ENCODE assay signal across 8 cellular contexts in genomic region chr2:10303634-10304378, GRCh38. TPM values are rescaled to one million over a fixed set of nuclear protein-coding genes. Genes with fewer than 3 reads are reported as not detected.
DNase-seq lines count a peak whose midpoint lies in the region; ATAC-seq and TF ChIP-seq lines count a peak whose summit lies in the region.

No MANE protein-coding gene starts in this region.

- H3K9me2 ChIP-seq in SK-N-SH, result no peaks in the 10 kb centered on the region

- peak overlapping the region; percentile 64 to 80 for H3K4me3 ChIP-seq in SK-N-SH (ENCODE audit: low read depth in 2 of 2, low read length in 1 of 2)
- H3K4me3 ChIP-seq in astrocyte of the cerebellum (ENCODE audit: low read depth, low read length), result peak overlapping the region; percentile 67

- POLR2A ChIA-PET in SK-N-SH (lab: Yijun Ruan, JAX), result interaction anchor here (0.7 to 1.5 kb wide), 8 partner anchors 17 to 175 kb away, joined by 3 to 10 read pairs (median 4); no protein-coding TSS in a partner anchor

- H3K9me3 ChIP-seq in ES-I3 (ENCODE audit: control insufficient read depth, insufficient read depth, low read length), result no peaks in the 10 kb centered on the region
- H3K9me3 ChIP-seq in SK-N-SH, result no peaks in the 10 kb centered on the region

- H3K27ac ChIP-seq in SK-N-SH (ENCODE audit: low read depth in 2 of 2, low read length in 1 of 2), result peak overlapping the region in 1 of 2 experiments; percentile 80; a peak in 2 of 4 replicates

- no peak for TF ChIP-seq EP300 in SK-N-SH (IDR thresholded peaks at IDR 0.05; ENCODE audit: borderline replicate concordance in 1 of 2, low read depth in 1 of 2, low read length in 1 of 2)

- peak; percentile 28 for ATAC-seq in HG02943 (IDR thresholded peaks at IDR 0.05; ENCODE audit: low read depth, unreplicated experiment)

- H3F3A ChIP-seq in SK-N-SH (replicated peaks; ENCODE audit: insufficient read depth), result peaks cover 8% of the 10 kb centered on the region

- peaks cover 39% of the 10 kb centered on the region for H3K79me2 ChIP-seq in SK-N-SH (ENCODE audit: insufficient read depth)

- H3K4me1 ChIP-seq in ES-I3 (ENCODE audit: insufficient read depth, low read length), result peaks cover 9% of the 10 kb centered on the region
- peaks cover 3 to 53% of the 10 kb centered on the region in 2 experiments; a peak in 2 of 4 replicates for H3K4me1 ChIP-seq in SK-N-SH (ENCODE audit: control insufficient read depth in 1 of 2, insufficient read depth in 2 of 2, low read depth in 1 of 2, low read length in 1 of 2)

- TF ChIP-seq RAD21 in SK-N-SH (IDR thresholded peaks at IDR 0.05; ENCODE audit: low read length), result peak; percentile 61

- in situ Hi-C loops in astrocyte of the cerebellum (cut with HindIII; ENCODE audit: low sequenced_read_pairs), result no loop called here

- H4K20me1 ChIP-seq in SK-N-SH (ENCODE audit: insufficient read depth), result peaks cover 32% of the 10 kb centered on the region

- peak; percentile 84 for DNase-seq in SK-N-SH
- DNase-seq in astrocyte of the cerebellum (ENCODE audit: low read depth), result no peak
- DNase-seq in hepatic stellate cell (ENCODE audit: low spot score), result peak; percentile 67
- DNase-seq in retina, result peak; percentile 76
- DNase-seq in NCI-H510A treated with DMSO at 0.1 percent for 48 hours (lab: John Stamatoyannopoulos, UW), result no peak
- DNase-seq in iPS-NIHi11 (ENCODE audit: low spot score), result no peak

- peak overlapping the region; percentile 50; the same call in 1 of the 2 replicates for H2AFZ ChIP-seq in SK-N-SH (ENCODE audit: low read depth)

- WGBS in SK-N-SH (ENCODE audit: low lambda C conversion rate), result 7% methylated on average over 47 of the region's 59 CpGs

- peak overlapping the region; percentile 98 for H3K4me2 ChIP-seq in SK-N-SH

- no peaks in the 10 kb centered on the region for H3K36me3 ChIP-seq in ES-I3 (ENCODE audit: insufficient read depth, low read length)
- H3K36me3 ChIP-seq in SK-N-SH (replicated peaks in 1 of 2; ENCODE audit: control insufficient read depth in 1 of 2, insufficient read depth in 2 of 2, low read length in 1 of 2), result no peaks in the 10 kb centered on the region

- H3K27me3 ChIP-seq in SK-N-SH (ENCODE audit: insufficient read depth), result no peaks in the 10 kb centered on the region

- CTCF ChIA-PET in SK-N-SH (lab: Yijun Ruan, JAX), result interaction anchor here (0.7 to 11.6 kb wide), 40 partner anchors 10 to 231 kb away, joined by 3 to 167 read pairs (median 6); partner anchors contain the start of gene RRM2

- peak overlapping the region; percentile 74; the same call in 1 of the 2 replicates for H3K9ac ChIP-seq in ES-I3 (ENCODE audit: low read depth, low read length)
- peak overlapping the region; percentile 66 for H3K9ac ChIP-seq in SK-N-SH

- TF ChIP-seq CTCF in SK-N-SH (IDR thresholded peaks at IDR 0.05) (peak; percentile 46), astrocyte of the cerebellum (IDR thresholded peaks at IDR 0.05; ENCODE audit: low read depth, low read length, missing control alignments) (peak; percentile 23)

TF ChIP-seq in SK-N-SH, 30 proteins besides CTCF, POLR2A, EP300 and RAD21:
- TF ChIP-seq SIN3A (IDR thresholded peaks at IDR 0.05; ENCODE audit: borderline replicate concordance, low read depth, low read length) (peak; percentile 14; the same call in 1 of the 2 replicates), CHD2 (IDR thresholded peaks at IDR 0.05; ENCODE audit: low read length, partially characterized antibody) (no peak), IRF3 (IDR thresholded peaks at IDR 0.05; ENCODE audit: low read depth, low read length) (no peak), ELF1 (IDR thresholded peaks at IDR 0.05) (no peak), ZBTB33 (IDR thresholded peaks at IDR 0.05; ENCODE audit: borderline replicate concordance, low read depth) (no peak), NRF1 (IDR thresholded peaks at IDR 0.05; ENCODE audit: low read depth, low read length) (peak; percentile 30; the same call in 1 of the 2 replicates), MXI1 (IDR thresholded peaks at IDR 0.05; ENCODE audit: low read depth, low read length) (peak; percentile 64; the same call in 1 of the 2 replicates), FOXJ3 (CRISPR knock-in tag; IDR thresholded peaks at IDR 0.05) (no peak), SMC3 (IDR thresholded peaks at IDR 0.05; ENCODE audit: low read depth, low read length) (peak; percentile 41), FOXM1 (IDR thresholded peaks at IDR 0.05; ENCODE audit: low read depth) (no peak), FOSL2 (IDR thresholded peaks at IDR 0.05; ENCODE audit: borderline replicate concordance, low read depth) (no peak), USF2 (IDR thresholded peaks at IDR 0.05; ENCODE audit: borderline replicate concordance, low read depth, low read length) (no peak), MAX (IDR thresholded peaks at IDR 0.05; ENCODE audit: low read depth) (peak; percentile 50)

RNA-seq across cellular contexts. Expression of gene HPCAL1, which starts 1.1 kb away (rescaled TPM):
- 34.6 and 77.0 TPM in 2 replicates for polyA plus RNA-seq in SK-N-SH (2012; rRNA removed)
- 42.6 and 64.9 TPM in 2 replicates for polyA plus RNA-seq in SK-N-SH (2012; cell fraction: cytosol; rRNA removed)
- 45.4 and 53.6 TPM in 2 replicates for polyA plus RNA-seq in SK-N-SH (2012; cell fraction: nucleus; rRNA removed)

Comparison
In these comparisons a context has a peak if more than half of its experiments do, and no peak if none do; other contexts are left out.
1. DNase-seq: peak in SK-N-SH (single experiment), hepatic stellate cell (single experiment) and retina (single experiment); none in astrocyte of the cerebellum (single experiment), NCI-H510A treated with DMSO at 0.1 percent for 48 hours (single experiment) and iPS-NIHi11 (single experiment).